ENCODE assay signal across 8 cellular contexts in the genomic region with DNA sequence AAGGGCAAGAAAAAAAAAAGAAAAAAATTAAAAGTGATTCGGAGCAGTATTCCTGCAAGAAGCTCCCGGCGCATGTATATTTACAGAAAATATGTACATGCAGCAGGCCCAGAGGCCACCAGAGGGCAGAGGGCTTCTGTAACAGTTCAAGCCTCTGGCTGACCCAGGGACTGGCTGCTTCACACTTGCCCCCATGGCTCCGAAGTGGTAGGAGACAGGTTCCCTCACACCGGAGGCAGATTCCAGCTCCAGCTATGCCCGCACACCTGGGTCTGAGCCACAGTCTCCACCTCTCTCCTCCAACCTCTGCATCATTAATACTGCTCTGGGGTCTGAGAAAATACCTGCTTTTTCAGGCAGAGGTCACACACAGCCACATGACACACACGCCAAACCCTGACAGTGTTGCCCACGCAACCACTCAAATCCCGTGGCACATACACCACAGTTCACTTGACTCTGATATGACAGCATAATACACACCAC. TPM values are rescaled to one million over a fixed set of nuclear protein-coding genes. Genes with fewer than 3 reads are reported as not detected.
A peak's percentile ranks its signal among the peaks of the same experiment; 100 is the strongest.
DNase-seq lines count a peak whose midpoint lies in the region; ATAC-seq, FAIRE-seq and TF ChIP-seq lines count a peak whose summit lies in the region.

No MANE protein-coding gene starts in this region.

- no peaks in the 10 kb centered on the region for H3K9me3 ChIP-seq in A549
- H3K9me3 ChIP-seq in OCI-LY1 (ENCODE audit: low read length): peaks cover 3% of the 10 kb centered on the region; the same call in 1 of the 2 replicates
- no peaks in the 10 kb centered on the region for H3K9me3 ChIP-seq in cardiac muscle cell (ENCODE audit: low read depth)
- no peaks in the 10 kb centered on the region for H3K9me3 ChIP-seq in smooth muscle cell (replicated peaks; ENCODE audit: low read depth)

- H3K27me3 ChIP-seq in OCI-LY1 (ENCODE audit: insufficient read depth, low read length): no peaks in the 10 kb centered on the region
- no peaks in the 10 kb centered on the region for H3K27me3 ChIP-seq in cardiac muscle cell
- no peaks in the 10 kb centered on the region for H3K27me3 ChIP-seq in smooth muscle cell (ENCODE audit: low read depth)

- peak; percentile 73 to 81 for TF ChIP-seq RAD21 in A549 (conservative IDR thresholded peaks at IDR 0.05 in 1 of 2, IDR thresholded peaks at IDR 0.05 in 1 of 2)

- TF ChIP-seq EP300 in A549 (IDR thresholded peaks at IDR 0.05): no peak

- peak; percentile 77 to 83 for ATAC-seq in A549

- no peak for FAIRE-seq in A549 (lab: Jason Lieb, UNC)

- CTCF ChIA-PET in A549 (lab: Yijun Ruan, JAX): interaction anchor here (0.6 to 13.9 kb wide), 36 partner anchors 8 to 345 kb away, joined by 3 to 319 read pairs (median 5); a partner anchor contains a TSS

- POLR2A ChIA-PET in A549 (lab: Yijun Ruan, JAX): interaction anchor here (0.6 to 0.7 kb wide), 2 partner anchors 16 to 20 kb away, joined by 3 read pairs; no protein-coding TSS in a partner anchor

- H4K20me1 ChIP-seq in OCI-LY1 (ENCODE audit: insufficient read depth, low read length) (no peaks in the 10 kb centered on the region), smooth muscle cell (ENCODE audit: low read depth) (no peaks in the 10 kb centered on the region)

- H3K36me3 ChIP-seq in OCI-LY1 (ENCODE audit: insufficient read depth, low read length) (no peaks in the 10 kb centered on the region), cardiac muscle cell (no peaks in the 10 kb centered on the region), smooth muscle cell (ENCODE audit: low read depth) (no peaks in the 10 kb centered on the region)

- H3F3A ChIP-seq in OCI-LY1 (ENCODE audit: insufficient read depth, low read length) (no peaks in the 10 kb centered on the region), smooth muscle cell (ENCODE audit: low read depth) (no peaks in the 10 kb centered on the region)

- H3K4me2 ChIP-seq in A549 (no peak overlapping the region), OCI-LY1 (ENCODE audit: low read length) (no peak overlapping the region), smooth muscle cell (peak overlapping the region; percentile 41)

- H3K27ac ChIP-seq in A549 (peak overlapping the region in 1 of 2 experiments; percentile 51; a peak in 2 of 6 replicates), OCI-LY1 (ENCODE audit: low read depth, low read length, poor library complexity, severe bottlenecking) (no peak overlapping the region), cardiac muscle cell (no peak overlapping the region), smooth muscle cell (ENCODE audit: low read depth) (no peak overlapping the region)

- H3K4me1 ChIP-seq in A549: peaks cover 27% of the 10 kb centered on the region
- peaks cover 25% of the 10 kb centered on the region for H3K4me1 ChIP-seq in OCI-LY1 (ENCODE audit: insufficient read depth, low read length, severe bottlenecking)
- H3K4me1 ChIP-seq in cardiac muscle cell (ENCODE audit: low read depth): no peaks in the 10 kb centered on the region
- H3K4me1 ChIP-seq in smooth muscle cell (ENCODE audit: low read depth): peaks cover 4% of the 10 kb centered on the region

- peak; percentile 70 to 72 for DNase-seq in A549 (ENCODE audit: low read depth in 1 of 2, low spot score in 1 of 2)
- DNase-seq in activated effector memory CD4-positive, alpha-beta T cell treated with Interleukin-2 at 50 U/mL for 16 hours: peak; percentile 28
- DNase-seq in cardiac muscle cell (ENCODE audit: low read depth in 1 of 2, low spot score in 1 of 2): peak; percentile 65 to 76
- DNase-seq in smooth muscle cell (lab: John Stamatoyannopoulos, UW; ENCODE audit: unreplicated experiment): no peak
- DNase-seq in COR-L47 (lab: John Stamatoyannopoulos, UW): no peak
- DNase-seq in middle frontal gyrus (ENCODE audit: extremely low spot score, low spot score): no peak

- TF ChIP-seq POLR2A in A549 (IDR thresholded peaks at IDR 0.05; ENCODE audit: low read length): no peak

- no peaks in the 10 kb centered on the region for H3K9me2 ChIP-seq in OCI-LY1 (ENCODE audit: low read depth, low read length)

- H2AFZ ChIP-seq in OCI-LY1 (ENCODE audit: low read length) (no peak overlapping the region), smooth muscle cell (ENCODE audit: low read depth) (no peak overlapping the region)

- peak; percentile 75 for TF ChIP-seq CTCF in A549 (IDR thresholded peaks at IDR 0.05)
- TF ChIP-seq CTCF in GM12875 (IDR thresholded peaks at IDR 0.05; ENCODE audit: borderline replicate concordance, insufficient read depth, low read depth, low read length): peak; percentile 76
- peak; percentile 67 for TF ChIP-seq CTCF in OCI-LY1 (IDR thresholded peaks at IDR 0.05; ENCODE audit: low read length)
- TF ChIP-seq CTCF in cardiac muscle cell (IDR thresholded peaks at IDR 0.05; ENCODE audit: low read depth, low read length): peak; percentile 66
- peak; percentile 71 for TF ChIP-seq CTCF in smooth muscle cell (IDR thresholded peaks at IDR 0.05; ENCODE audit: borderline replicate concordance, insufficient read depth, poor library complexity, severe bottlenecking)

- no peak overlapping the region for H3K4me3 ChIP-seq in A549
- H3K4me3 ChIP-seq in GM12875 (ENCODE audit: low read depth, low read length): no peak overlapping the region
- no peak overlapping the region for H3K4me3 ChIP-seq in OCI-LY1 (ENCODE audit: low read depth, low read length, poor library complexity, severe bottlenecking)
- no peak overlapping the region for H3K4me3 ChIP-seq in cardiac muscle cell
- H3K4me3 ChIP-seq in smooth muscle cell: no peak overlapping the region

- no peak overlapping the region for H3K9ac ChIP-seq in OCI-LY1 (ENCODE audit: low read length)
- H3K9ac ChIP-seq in smooth muscle cell (ENCODE audit: low read depth): no peak overlapping the region

- 62% methylated on average over 9 of the region's 9 CpGs for WGBS in A549 (ENCODE audit: missing lambda C conversion rate)
- WGBS in smooth muscle cell (ENCODE audit: low lambda C conversion rate): 62% methylated on average over 9 of the region's 9 CpGs

- 0 out of 2 replicates have a peak, but pooled peaks cover 16% of the 10 kb centered on the region for H3K79me2 ChIP-seq in OCI-LY1 (ENCODE audit: insufficient read depth, low read length)
- H3K79me2 ChIP-seq in smooth muscle cell (ENCODE audit: low read depth): no peaks in the 10 kb centered on the region

TF ChIP-seq in A549, 52 proteins besides CTCF, POLR2A, EP300 and RAD21:
- TF ChIP-seq FOSB (CRISPR knock-in tag; IDR thresholded peaks at IDR 0.05) (no peak), MYC (IDR thresholded peaks at IDR 0.05; ENCODE audit: borderline replicate concordance, low read length) (no peak), SMC3 (IDR thresholded peaks at IDR 0.05) (peak; percentile 91)
TF ChIP-seq in A549: peak in this region for 1.

RNA-seq across cellular contexts. Expression of a gene that starts 2.2 kb away (rescaled TPM):
- 0.06 and 0.08 TPM in 2 replicates for polyA plus RNA-seq in A549 (2011; rRNA removed)
- 0.04 and 0.06 TPM in 2 replicates for polyA plus RNA-seq in A549 (2012; cell fraction: cytosol; rRNA removed)
- 0.37 and 0.89 TPM in 2 replicates for polyA plus RNA-seq in A549 (2012; cell fraction: nucleus; rRNA removed)
- 0.09 to 0.13 TPM (median 0.13 TPM) in 3 replicates for polyA plus RNA-seq in A549 (2017; fragmentation: RNase III; extraction: RNeasy Plus Mini Kit Qiagen cat#74134 plus additional on column Dnase treatment)
- 0.05 TPM in 1 of 2 replicates, not detected in the other for polyA minus RNA-seq in A549 (2011; rRNA and poly(A)+ RNA removed)
- not detected in 2 replicates for total RNA-seq in cardiac muscle cell
- 1.8 and 1.9 TPM in 2 replicates for polyA plus RNA-seq in cardiac muscle cell
- 0.90 and 1.2 TPM in 2 replicates for total RNA-seq in smooth muscle cell
- polyA plus RNA-seq in smooth muscle cell: 0.13 and 1.1 TPM in 2 replicates

RNA-seq across cellular contexts. Expression of a gene that starts 17.4 kb away (rescaled TPM):
- polyA plus RNA-seq in A549 (2011; rRNA removed): 3.1 and 4.3 TPM in 2 replicates
- 2.1 and 2.5 TPM in 2 replicates for polyA plus RNA-seq in A549 (2012; cell fraction: cytosol; rRNA removed)
- polyA plus RNA-seq in A549 (2012; cell fraction: nucleus; rRNA removed): 2.1 and 3.4 TPM in 2 replicates
- 1.3 to 1.8 TPM (median 1.5 TPM) in 3 replicates for polyA plus RNA-seq in A549 (2017; fragmentation: RNase III; extraction: RNeasy Plus Mini Kit Qiagen cat#74134 plus additional on column Dnase treatment)
- 9.2 and 10.7 TPM in 2 replicates for polyA minus RNA-seq in A549 (2011; rRNA and poly(A)+ RNA removed)
- not detected in 2 replicates for total RNA-seq in cardiac muscle cell
- not detected in 2 replicates for polyA plus RNA-seq in cardiac muscle cell
- total RNA-seq in smooth muscle cell: 18.2 and 27.6 TPM in 2 replicates
- polyA plus RNA-seq in smooth muscle cell: 12.7 and 32.8 TPM in 2 replicates

RNA-seq across cellular contexts. Expression of a gene that starts 26.2 kb away (rescaled TPM):
- 35.5 and 43.5 TPM in 2 replicates for polyA plus RNA-seq in A549 (2011; rRNA removed)
- 38.1 and 42.1 TPM in 2 replicates for polyA plus RNA-seq in A549 (2012; cell fraction: cytosol; rRNA removed)
- 126 and 147 TPM in 2 replicates for polyA plus RNA-seq in A549 (2012; cell fraction: nucleus; rRNA removed)
- 49.2 to 60.5 TPM (median 57.4 TPM) in 3 replicates for polyA plus RNA-seq in A549 (2017; fragmentation: RNase III; extraction: RNeasy Plus Mini Kit Qiagen cat#74134 plus additional on column Dnase treatment)
- 108 and 137 TPM in 2 replicates for polyA minus RNA-seq in A549 (2011; rRNA and poly(A)+ RNA removed)
- total RNA-seq in cardiac muscle cell: 110 and 127 TPM in 2 replicates
- 33.7 and 45.5 TPM in 2 replicates for polyA plus RNA-seq in cardiac muscle cell
- 47.0 and 51.7 TPM in 2 replicates for total RNA-seq in smooth muscle cell
- 18.2 and 20.0 TPM in 2 replicates for polyA plus RNA-seq in smooth muscle cell

RNA-seq across cellular contexts. Expression of a gene that starts 26.2 kb away (rescaled TPM):
- polyA plus RNA-seq in A549 (2011; rRNA removed) (3.6 and 4.6 TPM in 2 replicates), A549 (2017; fragmentation: RNase III; extraction: RNeasy Plus Mini Kit Qiagen cat#74134 plus additional on column Dnase treatment) (0.93 to 2.0 TPM (median 1.2 TPM) in 3 replicates), cardiac muscle cell (41.2 and 48.7 TPM in 2 replicates), smooth muscle cell (3.3 and 4.6 TPM in 2 replicates)
- polyA plus RNA-seq in A549 (2012; cell fraction: cytosol; rRNA removed): 1.9 and 2.3 TPM in 2 replicates
- polyA plus RNA-seq in A549 (2012; cell fraction: nucleus; rRNA removed): 2.8 and 3.9 TPM in 2 replicates
- polyA minus RNA-seq in A549 (2011; rRNA and poly(A)+ RNA removed): 0.70 and 2.2 TPM in 2 replicates
- total RNA-seq in cardiac muscle cell (36.5 and 42.4 TPM in 2 replicates), smooth muscle cell (2.2 and 10.0 TPM in 2 replicates)

RNA-seq across cellular contexts. Expression of a gene that starts 33.2 kb away (rescaled TPM):
- polyA plus RNA-seq in A549 (2011; rRNA removed) (not detected in 2 replicates), A549 (2017; fragmentation: RNase III; extraction: RNeasy Plus Mini Kit Qiagen cat#74134 plus additional on column Dnase treatment) (0.17 to 0.21 TPM (median 0.20 TPM) in 3 replicates), cardiac muscle cell (393 and 448 TPM in 2 replicates), smooth muscle cell (26.0 and 63.2 TPM in 2 replicates)
- polyA plus RNA-seq in A549 (2012; cell fraction: cytosol; rRNA removed): 0.09 and 0.15 TPM in 2 replicates
- polyA plus RNA-seq in A549 (2012; cell fraction: nucleus; rRNA removed): 0.65 and 2.0 TPM in 2 replicates
- 1.2 TPM in 1 of 2 replicates, not detected in the other for polyA minus RNA-seq in A549 (2011; rRNA and poly(A)+ RNA removed)
- total RNA-seq in cardiac muscle cell (262 and 347 TPM in 2 replicates), smooth muscle cell (11.5 and 48.0 TPM in 2 replicates)

Comparison
In these comparisons a context has a peak if more than half of its experiments do, and no peak if none do; other contexts are left out.
1. DNase-seq: peak in A549 (2 of 2), activated effector memory CD4-positive, alpha-beta T cell treated with Interleukin-2 at 50 U/mL for 16 hours (single experiment) and cardiac muscle cell (2 of 2); none in smooth muscle cell (single experiment), COR-L47 (single experiment) and middle frontal gyrus (single experiment).
2. Peak in every context shown above with its lines, with median percentiles within 50 percentile points of each other: CTCF ChIP-seq.